ENCODE assay signal across 1 cellular context in genomic region chr1:121519042-121519755, GRCh38.
TF ChIP-seq lines count a peak whose summit lies in the region.

No MANE protein-coding gene starts in this region.

TF ChIP-seq in HEK293, 187 proteins besides CTCF, POLR2A, EP300 and RAD21 (continued from another document and continues in another):
- TF ChIP-seq ZBTB10 (tag by site-specific recombination; IDR thresholded peaks at IDR 0.05) (peak; percentile 80), ZNF626 (tag by site-specific recombination; IDR thresholded peaks at IDR 0.05) (no peak), HOXD13 (CRISPR knock-in tag; IDR thresholded peaks at IDR 0.05; ENCODE audit: borderline replicate concordance) (no peak), WT1 (tag by site-specific recombination; IDR thresholded peaks at IDR 0.05) (no peak), ZNF555 (tag by site-specific recombination; conservative IDR thresholded peaks at IDR 0.05) (no peak), ZSCAN5A (tag by site-specific recombination; IDR thresholded peaks at IDR 0.05) (peak; percentile 60; the same call in 1 of the 2 replicates), ZNF274 (IDR thresholded peaks at IDR 0.05; ENCODE audit: low read length) (no peak), ZNF274 (tag by site-specific recombination; IDR thresholded peaks at IDR 0.05; ENCODE audit: borderline replicate concordance) (no peak), ZBTB21 (tag by site-specific recombination; IDR thresholded peaks at IDR 0.05) (no peak), KLF7 (tag by site-specific recombination; IDR thresholded peaks at IDR 0.05; ENCODE audit: borderline replicate concordance) (peak; percentile 70), GLI4 (tag by site-specific recombination; IDR thresholded peaks at IDR 0.05) (no peak), BCL11A (tag by site-specific recombination; IDR thresholded peaks at IDR 0.05; ENCODE audit: low read depth) (no peak), ZNF202 (tag by site-specific recombination; IDR thresholded peaks at IDR 0.05; ENCODE audit: borderline replicate concordance) (no peak), ZNF623 (tag by site-specific recombination; IDR thresholded peaks at IDR 0.05) (no peak), ZNF48 (tag by site-specific recombination; IDR thresholded peaks at IDR 0.05) (no peak), FEZF1 (tag by site-specific recombination; IDR thresholded peaks at IDR 0.05) (no peak), GLI2 (tag by site-specific recombination; IDR thresholded peaks at IDR 0.05; ENCODE audit: borderline replicate concordance, low read depth) (no peak), OVOL3 (tag by site-specific recombination; IDR thresholded peaks at IDR 0.05) (no peak), ZFP41 (tag by site-specific recombination; IDR thresholded peaks at IDR 0.05; ENCODE audit: borderline replicate concordance) (no peak), ZNF654 (tag by site-specific recombination; IDR thresholded peaks at IDR 0.05; ENCODE audit: low read depth) (no peak), GFI1B (tag by site-specific recombination; IDR thresholded peaks at IDR 0.05) (no peak), ZNF747 (tag by site-specific recombination; IDR thresholded peaks at IDR 0.05) (no peak), YY2 (tag by site-specific recombination; IDR thresholded peaks at IDR 0.05) (no peak), HIC1 (tag by site-specific recombination; IDR thresholded peaks at IDR 0.05) (peak; percentile 100), ZNF518A (tag by site-specific recombination; conservative IDR thresholded peaks at IDR 0.05; ENCODE audit: low read depth) (no peak; the same call in 1 of the 2 replicates), ZNF426 (tag by site-specific recombination; IDR thresholded peaks at IDR 0.05) (no peak), ZFHX2 (tag by site-specific recombination; conservative IDR thresholded peaks at IDR 0.05) (peak; percentile 84), ZBTB1 (tag by site-specific recombination; IDR thresholded peaks at IDR 0.05) (no peak), ZNF398 (tag by site-specific recombination; IDR thresholded peaks at IDR 0.05) (peak; percentile 65; the same call in 1 of the 2 replicates), ZNF639 (tag by site-specific recombination; IDR thresholded peaks at IDR 0.05) (no peak), TCF7L2 (IDR thresholded peaks at IDR 0.05; ENCODE audit: borderline replicate concordance, low read depth, low read length) (no peak), TSHZ1 (tag by site-specific recombination; IDR thresholded peaks at IDR 0.05; ENCODE audit: borderline replicate concordance) (0 out of 2 replicates have a peak, but pooled peaks have one; percentile 4), ZSCAN4 (tag by site-specific recombination; IDR thresholded peaks at IDR 0.05) (no peak), ZNF138 (tag by site-specific recombination; IDR thresholded peaks at IDR 0.05; ENCODE audit: borderline replicate concordance) (no peak), ZNF544 (tag by site-specific recombination; IDR thresholded peaks at IDR 0.05) (no peak), ZNF785 (tag by site-specific recombination; IDR thresholded peaks at IDR 0.05) (no peak), ZNF768 (tag by site-specific recombination; IDR thresholded peaks at IDR 0.05) (no peak), ZNF133 (tag by site-specific recombination; IDR thresholded peaks at IDR 0.05) (no peak), ZNF529 (tag by site-specific recombination; IDR thresholded peaks at IDR 0.05; ENCODE audit: insufficient replicate concordance) (no peak), ZNF76 (tag by site-specific recombination; IDR thresholded peaks at IDR 0.05; ENCODE audit: borderline replicate concordance, low read depth) (peak; percentile 59; the same call in 1 of the 2 replicates), ZNF362 (tag by site-specific recombination; IDR thresholded peaks at IDR 0.05) (no peak), ZNF2 (tag by site-specific recombination; IDR thresholded peaks at IDR 0.05) (no peak)
